Comparison of ENCODE assay signal across 2 cellular contexts in genomic region chr17:73198201-73198929, GRCh38.
A peak's percentile ranks its signal among the peaks of the same experiment; 100 is the strongest.
TF ChIP-seq lines count a peak whose summit lies in the region.

No MANE protein-coding gene starts in this region.

TF ChIP-seq in HEK293, 187 proteins besides CTCF, POLR2A, EP300 and RAD21:
- peak; percentile 89 for TF ChIP-seq ATF2 (tag by site-specific recombination; IDR thresholded peaks at IDR 0.05; ENCODE audit: low read depth)
- TF ChIP-seq ZNF785 (tag by site-specific recombination; IDR thresholded peaks at IDR 0.05) = no peak
- TF ChIP-seq ZNF26 (tag by site-specific recombination; IDR thresholded peaks at IDR 0.05) = no peak
- peak; percentile 70 for TF ChIP-seq ZNF121 (tag by site-specific recombination; IDR thresholded peaks at IDR 0.05)
- TF ChIP-seq GLIS1 (tag by site-specific recombination; IDR thresholded peaks at IDR 0.05) = peak; percentile 18; the same call in 1 of the 2 replicates
- no peak for TF ChIP-seq ZNF398 (tag by site-specific recombination; IDR thresholded peaks at IDR 0.05)
- TF ChIP-seq ZNF629 (tag by site-specific recombination; IDR thresholded peaks at IDR 0.05) = peak; percentile 54; the same call in 1 of the 2 replicates
- no peak for TF ChIP-seq ZNF2 (tag by site-specific recombination; IDR thresholded peaks at IDR 0.05)

TF ChIP-seq in K562, 482 proteins besides CTCF, POLR2A, EP300 and RAD21 (continues in another document):
- TF ChIP-seq TAF7 (tag; IDR thresholded peaks at IDR 0.05) = no peak
- TF ChIP-seq ZNF217 (CRISPR knock-in tag; IDR thresholded peaks at IDR 0.05) = no peak
- TF ChIP-seq ZNF699 (CRISPR knock-in tag; IDR thresholded peaks at IDR 0.05; ENCODE audit: insufficient replicate concordance) = no peak
- TF ChIP-seq ARID4B (CRISPR knock-in tag; IDR thresholded peaks at IDR 0.05) = no peak
- no peak for TF ChIP-seq PHB2 (IDR thresholded peaks at IDR 0.05; ENCODE audit: low read depth)
- TF ChIP-seq GTF2F1 (IDR thresholded peaks at IDR 0.05; ENCODE audit: low read depth, low read length) = no peak
- TF ChIP-seq ID3 (CRISPR knock-in tag; IDR thresholded peaks at IDR 0.05) = no peak
- TF ChIP-seq ID3 (tag; IDR thresholded peaks at IDR 0.05) = no peak
- TF ChIP-seq ZNF24 (IDR thresholded peaks at IDR 0.05) = no peak
- TF ChIP-seq FOXP1 (CRISPR knock-in tag; IDR thresholded peaks at IDR 0.05) = no peak
- no peak for TF ChIP-seq MCM3 (IDR thresholded peaks at IDR 0.05)
- TF ChIP-seq POLR3A (IDR thresholded peaks at IDR 0.05; ENCODE audit: borderline replicate concordance, extremely low read depth, insufficient read depth, insufficient read length) = no peak
- TF ChIP-seq MCM5 (IDR thresholded peaks at IDR 0.05; ENCODE audit: low read depth) = no peak
- no peak for TF ChIP-seq EHMT2 (IDR thresholded peaks at IDR 0.05)
- TF ChIP-seq PRPF4 (IDR thresholded peaks at IDR 0.05; ENCODE audit: insufficient read depth, low read depth, low read length, poor library complexity, severe bottlenecking) = no peak
- peak; percentile 72 for TF ChIP-seq ZNF121 (CRISPR knock-in tag; conservative IDR thresholded peaks at IDR 0.05)
- no peak for TF ChIP-seq SRF (CRISPR knock-in tag; IDR thresholded peaks at IDR 0.05)
- TF ChIP-seq ZNF507 (tag; conservative IDR thresholded peaks at IDR 0.05) = no peak
- no peak for TF ChIP-seq HDAC1 (IDR thresholded peaks at IDR 0.05)
- no peak for TF ChIP-seq ASH1L (IDR thresholded peaks at IDR 0.05; ENCODE audit: borderline replicate concordance, low read depth, partially characterized antibody)
- TF ChIP-seq NCOR1 (IDR thresholded peaks at IDR 0.05) = no peak
- TF ChIP-seq TEAD1 (CRISPR knock-in tag; IDR thresholded peaks at IDR 0.05) = no peak
- TF ChIP-seq TCF15 (CRISPR knock-in tag; IDR thresholded peaks at IDR 0.05) = no peak
- no peak for TF ChIP-seq RBM14 (IDR thresholded peaks at IDR 0.05; ENCODE audit: borderline replicate concordance, insufficient read depth, low read depth, low read length)
- TF ChIP-seq ZNF316 (IDR thresholded peaks at IDR 0.05) = peak; percentile 84
- no peak for TF ChIP-seq JUNB (CRISPR knock-in tag; conservative IDR thresholded peaks at IDR 0.05)
- TF ChIP-seq WHSC1 (IDR thresholded peaks at IDR 0.05; ENCODE audit: low read length) = no peak
- TF ChIP-seq TSC22D4 (tag; IDR thresholded peaks at IDR 0.05) = no peak
- TF ChIP-seq ZNF146 (CRISPR knock-in tag; IDR thresholded peaks at IDR 0.05; ENCODE audit: unreplicated experiment) = no peak
- no peak for TF ChIP-seq ZNF695 (CRISPR knock-in tag; IDR thresholded peaks at IDR 0.05)
- TF ChIP-seq MEIS2 (IDR thresholded peaks at IDR 0.05; ENCODE audit: partially characterized antibody) = no peak
- no peak for TF ChIP-seq CTBP1 (IDR thresholded peaks at IDR 0.05; ENCODE audit: borderline replicate concordance)
- no peak for TF ChIP-seq ZNF23 (CRISPR knock-in tag; IDR thresholded peaks at IDR 0.05)
- TF ChIP-seq ZNF76 (CRISPR knock-in tag; IDR thresholded peaks at IDR 0.05; ENCODE audit: borderline replicate concordance) = no peak
- TF ChIP-seq ADNP (tag; IDR thresholded peaks at IDR 0.05) = no peak
- TF ChIP-seq HES1 (IDR thresholded peaks at IDR 0.05; ENCODE audit: low read depth) = no peak
- no peak for TF ChIP-seq NR2C2 (CRISPR knock-in tag; IDR thresholded peaks at IDR 0.05)
- TF ChIP-seq NR2C2 (tag; IDR thresholded peaks at IDR 0.05) = no peak
- no peak for TF ChIP-seq DLX4 (CRISPR knock-in tag; IDR thresholded peaks at IDR 0.05)
- TF ChIP-seq MCM2 (IDR thresholded peaks at IDR 0.05; ENCODE audit: low read depth) = no peak
- no peak for TF ChIP-seq ARNT (IDR thresholded peaks at IDR 0.05)
- TF ChIP-seq PHF8 (IDR thresholded peaks at IDR 0.05; ENCODE audit: borderline replicate concordance, low read length) = no peak
- peak; percentile 84 for TF ChIP-seq ATF3 (IDR thresholded peaks at IDR 0.05)
- TF ChIP-seq ATF3 (CRISPR knock-in tag; conservative IDR thresholded peaks at IDR 0.05) = no peak
- TF ChIP-seq C11orf30 (IDR thresholded peaks at IDR 0.05; ENCODE audit: low read depth) = peak; percentile 72
- TF ChIP-seq CREB3 (tag; conservative IDR thresholded peaks at IDR 0.05; ENCODE audit: low read depth) = no peak
- no peak for TF ChIP-seq HEY1 (CRISPR knock-in tag; IDR thresholded peaks at IDR 0.05; ENCODE audit: borderline replicate concordance)
- no peak for TF ChIP-seq MAZ (CRISPR knock-in tag; conservative IDR thresholded peaks at IDR 0.05 in 1 of 2, IDR thresholded peaks at IDR 0.05 in 1 of 2)
- no peak for TF ChIP-seq NR1H2 (CRISPR knock-in tag; IDR thresholded peaks at IDR 0.05)
- peak; percentile 59; the same call in 1 of the 2 replicates for TF ChIP-seq ATF7 (IDR thresholded peaks at IDR 0.05)
- no peak for TF ChIP-seq REST (CRISPR knock-in tag; IDR thresholded peaks at IDR 0.05; ENCODE audit: low read depth)
- 0 out of 2 replicates have a peak, but pooled peaks have one; percentile 31 for TF ChIP-seq MAFF (IDR thresholded peaks at IDR 0.05; ENCODE audit: low read length)
- TF ChIP-seq ESRRA (IDR thresholded peaks at IDR 0.05; ENCODE audit: borderline replicate concordance, low read depth) = 0 out of 2 replicates have a peak, but pooled peaks have one; percentile 21
- TF ChIP-seq STAT5A (IDR thresholded peaks at IDR 0.05; ENCODE audit: borderline replicate concordance, low read length) = no peak
- no peak for TF ChIP-seq PRMT5 (CRISPR knock-in tag; IDR thresholded peaks at IDR 0.05)
- no peak for TF ChIP-seq JUND (IDR thresholded peaks at IDR 0.05; ENCODE audit: borderline replicate concordance, low read depth, low read length)
- TF ChIP-seq JUND (tag; IDR thresholded peaks at IDR 0.05; ENCODE audit: borderline replicate concordance, low read depth, low read length) = peak; percentile 18; the same call in 1 of the 3 replicates
- TF ChIP-seq POLR2AphosphoS5 (IDR thresholded peaks at IDR 0.05; ENCODE audit: control insufficient read depth, insufficient read depth, low read depth, low read length) = no peak
- TF ChIP-seq BRD9 (IDR thresholded peaks at IDR 0.05; ENCODE audit: low read depth, partially characterized antibody) = no peak
- peak; percentile 58 for TF ChIP-seq MAFG (tag; conservative IDR thresholded peaks at IDR 0.05)
- no peak for TF ChIP-seq SMAD3 (CRISPR knock-in tag; conservative IDR thresholded peaks at IDR 0.05)
- no peak for TF ChIP-seq ZNF740 (CRISPR knock-in tag; IDR thresholded peaks at IDR 0.05)
- TF ChIP-seq ZNF740 (tag; IDR thresholded peaks at IDR 0.05) = no peak
- no peak for TF ChIP-seq XRCC3 (IDR thresholded peaks at IDR 0.05)
- no peak for TF ChIP-seq NRF1 (conservative IDR thresholded peaks at IDR 0.05 in 1 of 2, IDR thresholded peaks at IDR 0.05 in 1 of 2)
- TF ChIP-seq MED1 (CRISPR knock-in tag; IDR thresholded peaks at IDR 0.05; ENCODE audit: borderline replicate concordance) = no peak
- no peak for TF ChIP-seq ZC3H4 (CRISPR knock-in tag; IDR thresholded peaks at IDR 0.05; ENCODE audit: borderline replicate concordance)
- TF ChIP-seq GABPB1 (CRISPR knock-in tag; IDR thresholded peaks at IDR 0.05) = no peak
- no peak for TF ChIP-seq LARP7 (IDR thresholded peaks at IDR 0.05)
- no peak for TF ChIP-seq ETS2 (tag; IDR thresholded peaks at IDR 0.05; ENCODE audit: borderline replicate concordance, poor library complexity, severe bottlenecking)
- TF ChIP-seq HNRNPUL1 (IDR thresholded peaks at IDR 0.05; ENCODE audit: low read length) = no peak
